8 cellular contexts compared by ENCODE assay signal in the genomic region with DNA sequence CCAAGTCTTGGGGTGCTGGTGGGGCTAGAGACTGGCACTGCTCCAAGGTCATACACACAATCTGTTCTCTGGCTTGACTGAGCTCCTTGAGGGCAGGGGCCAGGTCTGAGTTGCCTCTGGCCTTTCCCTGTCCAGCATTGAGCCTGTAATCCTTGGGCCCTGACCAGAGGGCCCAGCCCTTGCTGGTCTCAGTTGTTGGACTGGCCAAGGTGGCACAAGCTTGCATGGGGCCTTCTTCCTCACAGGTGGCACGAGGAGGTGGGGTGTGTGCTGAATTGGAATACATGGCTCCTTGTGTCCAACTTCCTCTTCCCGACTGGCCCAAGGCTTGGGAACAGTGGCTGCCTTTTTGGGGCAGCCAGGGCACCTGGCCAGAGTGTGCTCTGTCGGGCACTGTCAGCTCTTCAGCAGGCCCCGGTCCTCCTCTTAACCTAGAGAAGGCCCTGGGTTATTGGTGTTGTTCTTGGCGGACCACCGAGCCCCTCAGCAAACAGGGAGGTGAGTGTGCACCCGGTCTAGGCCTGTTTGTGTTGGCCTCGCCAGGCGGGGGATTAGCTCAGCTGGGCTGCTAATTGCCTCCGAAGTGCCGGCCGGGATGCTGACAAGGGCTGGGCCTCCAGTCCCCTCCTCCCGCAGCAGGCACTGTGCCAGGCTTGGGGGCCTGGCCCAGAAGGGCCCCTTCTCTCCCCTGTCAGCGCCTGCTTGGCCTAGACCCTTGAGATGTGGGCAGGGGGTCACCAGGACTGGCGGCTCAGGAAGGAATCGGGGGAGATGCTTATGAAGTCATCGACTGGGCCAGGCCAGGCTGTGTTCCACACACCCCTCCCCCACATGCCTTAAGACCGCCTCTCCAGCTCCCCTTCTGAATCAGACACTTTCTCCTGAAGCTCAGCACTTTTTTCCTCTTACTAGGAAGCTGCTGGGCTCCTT. TPM values are rescaled to one million over a fixed set of nuclear protein-coding genes. Genes with fewer than 3 reads are reported as not detected.
A peak's percentile ranks its signal among the peaks of the same experiment; 100 is the strongest.
DNase-seq lines count a peak whose midpoint lies in the region; ATAC-seq and TF ChIP-seq lines count a peak whose summit lies in the region.

No MANE protein-coding gene starts in this region.

- H3K14ac ChIP-seq in H9 (ENCODE audit: insufficient read depth, low read length), result no peak overlapping the region

- no peak overlapping the region for H2BK120ac ChIP-seq in H9 (ENCODE audit: low read depth, low read length, poor library complexity, severe bottlenecking)

- H3K4ac ChIP-seq in H9 (ENCODE audit: low read depth, low read length), result no peak overlapping the region

- peaks cover 3% of the 10 kb centered on the region for H3K36me3 ChIP-seq in right atrium auricular region

- TF ChIP-seq CTCF in H9 (conservative IDR thresholded peaks at IDR 0.05) (no peak), right atrium auricular region (IDR thresholded peaks at IDR 0.05) (no peak)

- DNase-seq in H9 (peak; percentile 28), right atrium auricular region (ENCODE audit: low spot score) (no peak), pulmonary artery endothelial cell (ENCODE audit: low read depth, low spot score) (peak; percentile 65), hepatic stellate cell (ENCODE audit: low spot score) (no peak), NCI-H1417 treated with DMSO at 0.1 percent for 48 hours (lab: John Stamatoyannopoulos, UW) (no peak), putamen (ENCODE audit: low spot score) (no peak), DMS 273 (lab: John Stamatoyannopoulos, UW; ENCODE audit: unreplicated experiment) (no peak)
- DNase-seq in activated naive CD8-positive, alpha-beta T cell treated with anti-CD3 and anti-CD28 coated beads, Interleukin-2, amount 50 U/mL, for 24 hours, result no peak

- H3K56ac ChIP-seq in H9 (ENCODE audit: insufficient read length, low read depth, low read length), result no peak overlapping the region

- no peaks in the 10 kb centered on the region for H3K9me3 Mint-ChIP-seq in H9
- H3K9me3 Mint-ChIP-seq in activated naive CD8-positive, alpha-beta T cell treated with anti-CD3 and anti-CD28 coated beads, Interleukin-2, amount 50 U/mL, for 24 hours, result no peaks in the 10 kb centered on the region

- peaks cover 24 to 34% of the 10 kb centered on the region in 2 experiments for H3K4me1 Mint-ChIP-seq in H9
- H3K4me1 Mint-ChIP-seq in activated naive CD8-positive, alpha-beta T cell treated with anti-CD3 and anti-CD28 coated beads, Interleukin-2, amount 50 U/mL, for 24 hours, result peaks cover 19% of the 10 kb centered on the region

- no peak overlapping the region for H3K4me3 ChIP-seq in right atrium auricular region

- no peaks in the 10 kb centered on the region for H3K79me2 ChIP-seq in H9 (ENCODE audit: insufficient read depth, low read length)

- no peaks in the 10 kb centered on the region for H3K23me2 ChIP-seq in H9 (ENCODE audit: insufficient read length, low read depth, low read length, poor library complexity, severe bottlenecking)

- H2AFZ ChIP-seq in H9 (ENCODE audit: low read length), result no peak overlapping the region

- no peak overlapping the region for H4K8ac ChIP-seq in H9 (replicated peaks; ENCODE audit: insufficient read length, low read depth, low read length)

- ATAC-seq in activated naive CD8-positive, alpha-beta T cell treated with anti-CD3 and anti-CD28 coated beads, Interleukin-2, amount 50 U/mL, for 24 hours, result no peak

- H3K9ac ChIP-seq in H9 (ENCODE audit: extremely low read depth, insufficient read length, low read length), result no peak overlapping the region

- no peak overlapping the region for H2BK15ac ChIP-seq in H9 (ENCODE audit: low read depth, low read length)

- H3K9me3 ChIP-seq in H9 (ENCODE audit: control insufficient read depth, low read depth, low read length), result no peaks in the 10 kb centered on the region
- no peaks in the 10 kb centered on the region for H3K9me3 ChIP-seq in right atrium auricular region

- no peak overlapping the region for H2BK5ac ChIP-seq in H9 (ENCODE audit: insufficient read length, low read length)

- no peak overlapping the region for H3K18ac ChIP-seq in H9 (ENCODE audit: insufficient read length, low read depth, low read length)

- H2AK5ac ChIP-seq in H9 (ENCODE audit: insufficient read length, low read length), result no peak overlapping the region

- H3K27ac Mint-ChIP-seq in H9, result peak overlapping the region; percentile 37 to 85 (median 54); a peak in 5 of 7 replicates
- H3K27ac Mint-ChIP-seq in activated naive CD8-positive, alpha-beta T cell treated with anti-CD3 and anti-CD28 coated beads, Interleukin-2, amount 50 U/mL, for 24 hours, result peak overlapping the region; percentile 13

- H2BK12ac ChIP-seq in H9 (ENCODE audit: insufficient read length, low read depth, low read length), result no peak overlapping the region

- H3K4me1 ChIP-seq in H9 (ENCODE audit: insufficient read depth, low read length) (no peaks in the 10 kb centered on the region; the same call in 1 of the 2 replicates), right atrium auricular region (peaks cover 0 to 63% of the 10 kb centered on the region in 2 donors)

- no peaks in the 10 kb centered on the region for H3K27me3 Mint-ChIP-seq in H9 (ENCODE audit: low read depth)
- no peaks in the 10 kb centered on the region for H3K27me3 Mint-ChIP-seq in activated naive CD8-positive, alpha-beta T cell treated with anti-CD3 and anti-CD28 coated beads, Interleukin-2, amount 50 U/mL, for 24 hours

- peaks cover under 1 to 8% (median 1%) of the 10 kb centered on the region in 3 experiments; a peak in 4 of 7 replicates for H3K36me3 Mint-ChIP-seq in H9 (ENCODE audit: insufficient read depth in 1 of 3, low read depth in 3 of 3)
- peaks cover 9% of the 10 kb centered on the region for H3K36me3 Mint-ChIP-seq in activated naive CD8-positive, alpha-beta T cell treated with anti-CD3 and anti-CD28 coated beads, Interleukin-2, amount 50 U/mL, for 24 hours (ENCODE audit: low read depth)

- no peak overlapping the region for H3T11ph ChIP-seq in H9 (ENCODE audit: low read length)

- H3K27me3 ChIP-seq in H9 (ENCODE audit: insufficient read depth, low read length), result no peaks in the 10 kb centered on the region
- H3K27me3 ChIP-seq in right atrium auricular region, result no peaks in the 10 kb centered on the region

- no peaks in the 10 kb centered on the region for H3K79me1 ChIP-seq in H9 (ENCODE audit: insufficient read depth, low read depth, low read length, poor library complexity, severe bottlenecking)

- H3K23ac ChIP-seq in H9 (ENCODE audit: insufficient read length, low read depth, low read length), result no peak overlapping the region

- no peak overlapping the region for H4K91ac ChIP-seq in H9 (ENCODE audit: insufficient read length, low read depth, low read length)

- H2BK20ac ChIP-seq in H9 (ENCODE audit: low read depth, low read length, poor library complexity, severe bottlenecking), result no peak overlapping the region

- H4K5ac ChIP-seq in H9 (ENCODE audit: insufficient read length, low read depth, low read length), result no peak overlapping the region

- no peaks in the 10 kb centered on the region for H4K20me1 ChIP-seq in H9 (ENCODE audit: control insufficient read depth, insufficient read depth, insufficient read length)

- WGBS in H9 (ENCODE audit: extremely low coverage, insufficient read length, low lambda C conversion rate), result no CpG with 5 or more reads among the region's 18 CpGs

- H3K4me2 ChIP-seq in H9 (ENCODE audit: insufficient read depth, insufficient read length, low read length), result no peak overlapping the region

- H3K27ac ChIP-seq in H9 (ENCODE audit: insufficient read length, low read depth, low read length), result no peak overlapping the region
- peak overlapping the region; percentile 18 to 35 for H3K27ac ChIP-seq in right atrium auricular region

- no peak overlapping the region for H3K4me3 Mint-ChIP-seq in H9
- no peak overlapping the region for H3K4me3 Mint-ChIP-seq in activated naive CD8-positive, alpha-beta T cell treated with anti-CD3 and anti-CD28 coated beads, Interleukin-2, amount 50 U/mL, for 24 hours

RNA-seq across cellular contexts. Expression of gene WNT4, which starts 28.5 kb away (rescaled TPM):
- 0.72 and 1.4 TPM in 2 replicates for total RNA-seq in H9 (2021)
- under 1 TPM in 1 of 2 donors, not detected in 1; 0.16 TPM for total RNA-seq in right atrium auricular region
- total RNA-seq in pulmonary artery endothelial cell, result 0.04 and 0.13 TPM in 2 replicates

Comparison
In these comparisons a context has a peak if more than half of its experiments do, and no peak if none do; other contexts are left out.
1. DNase-seq: peak in H9 (single experiment) and pulmonary artery endothelial cell (single experiment); none in activated naive CD8-positive, alpha-beta T cell treated with anti-CD3 and anti-CD28 coated beads, Interleukin-2, amount 50 U/mL, for 24 hours (single experiment), right atrium auricular region (single experiment), hepatic stellate cell (single experiment), NCI-H1417 treated with DMSO at 0.1 percent for 48 hours (single experiment), putamen (single experiment) and DMS 273 (single experiment).